In genomic region chr9:135015096-135015495, GRCh38 we compare ENCODE assay signal across 31 cellular contexts.
"Had no signal": no experiment of that assay in that cellular context is flagged by ENCODE, and none has a peak within 500 bp of the region (broad histone marks: within the 10 kb centered on the region; RNA-seq: fewer than 3 reads in every experiment).

No MANE protein-coding gene starts in this region.

- DNase-seq: activated CD4-positive, alpha-beta memory T cell treated with anti-CD3 and anti-CD28 coated beads, Interleukin-2, amount 10 ng/mL, durations not matched to agents 7 days and 5 days; activated CD4-positive, alpha-beta T cell treated with anti-CD3 and anti-CD28 coated beads for 1 hour; activated CD4-positive, alpha-beta T cell treated with anti-CD3 and anti-CD28 coated beads for 4 hours; activated CD4-positive, alpha-beta T cell treated with anti-CD3 and anti-CD28 coated beads, Interleukin-2, amount 10 ng/mL, durations not matched to agents 7 days and 5 days; activated CD4-positive, alpha-beta T cell treated with anti-CD3 and anti-CD28 coated beads, Interleukin-2, amount 50 U/mL, for 4 hours; activated CD8-positive, alpha-beta memory T cell treated with anti-CD3 and anti-CD28 coated beads for 24 hours; activated effector memory CD4-positive, alpha-beta T cell treated with Interleukin-2 at 50 U/mL for 16 hours; activated gamma-delta T cell treated with Interleukin-2 at 50 U/mL for 16 hours; activated naive CD4-positive, alpha-beta T cell treated with anti-CD3 and anti-CD28 coated beads, Interleukin-2, amount 50 U/mL, for 16 hours; activated naive CD4-positive, alpha-beta T cell treated with Interleukin-2 at 50 U/mL for 16 hours; activated T-cell treated with anti-CD3 and anti-CD28 coated beads, Interleukin-2, amount 50 U/mL, for 4 hours; amniotic stem cell; anterior cingulate cortex; brain microvascular endothelial cell; cerebellar nuclear complex; colonic mucosa; effector CD8-positive, alpha-beta T cell; esophagus squamous epithelium; foreskin melanocyte; SW 1271; T-cell; T1000 had no signal

- FAIRE-seq: astrocyte, endometrium, endothelial cell of umbilical vein had no signal

- H3K27me3 ChIP-seq: brain microvascular endothelial cell, colonic mucosa had no signal

- H3K27ac Mint-ChIP-seq: activated CD4-positive, alpha-beta memory T cell treated with anti-CD3 and anti-CD28 coated beads, Interleukin-2, amount 10 ng/mL, durations not matched to agents 7 days and 5 days; activated CD4-positive, alpha-beta T cell treated with anti-CD3 and anti-CD28 coated beads, Interleukin-2, amount 10 ng/mL, durations not matched to agents 7 days and 5 days; activated naive CD8-positive, alpha-beta T cell; activated T-helper 17 cell treated with anti-CD3 and anti-CD28 coated beads, Interleukin-2, amount 50 U/mL, for 72 hours; T-cell; T-helper 1 cell treated with Interleukin-12 subunit alpha and Interleukin-12 subunit beta and Interleukin-4 antibody, amounts not matched to agents 30 μg/mL and 1 μg/mL, for 36 hours; WTC11 had no signal

- H3K27ac ChIP-seq: brain microvascular endothelial cell, colonic mucosa, epithelial cell of prostate, esophagus squamous epithelium, gastroesophageal sphincter had no signal

- ATAC-seq: activated T-cell treated with anti-CD3 and anti-CD28 coated beads, Interleukin-2, amount 50 U/mL, for 4 hours; activated T-helper 17 cell treated with anti-CD3 and anti-CD28 coated beads, Interleukin-2, amount 50 U/mL, for 72 hours; gastroesophageal sphincter; T-cell; WTC11 had no signal

- H3K9me3 ChIP-seq: colonic mucosa, esophagus squamous epithelium, gastroesophageal sphincter had no signal

- H3K36me3 ChIP-seq: brain microvascular endothelial cell, colonic mucosa, esophagus squamous epithelium, gastroesophageal sphincter had no signal

- H3K9me3 Mint-ChIP-seq: activated CD4-positive, alpha-beta memory T cell treated with anti-CD3 and anti-CD28 coated beads, Interleukin-2, amount 10 ng/mL, durations not matched to agents 7 days and 5 days; activated CD4-positive, alpha-beta T cell treated with anti-CD3 and anti-CD28 coated beads, Interleukin-2, amount 10 ng/mL, durations not matched to agents 7 days and 5 days; activated T-cell treated with anti-CD3 and anti-CD28 coated beads, Interleukin-2, amount 50 U/mL, for 4 hours; activated T-helper 17 cell treated with anti-CD3 and anti-CD28 coated beads, Interleukin-2, amount 50 U/mL, for 72 hours; T-cell; T-helper 1 cell treated with Interleukin-12 subunit alpha and Interleukin-12 subunit beta and Interleukin-4 antibody, amounts not matched to agents 30 μg/mL and 1 μg/mL, for 36 hours; WTC11 had no signal

- H3K4me3 ChIP-seq: colonic mucosa, esophagus squamous epithelium, gastroesophageal sphincter had no signal

- H3K36me3 Mint-ChIP-seq: activated naive CD8-positive, alpha-beta T cell; T-cell; WTC11 had no signal

- H3K4me1 Mint-ChIP-seq: activated CD4-positive, alpha-beta memory T cell treated with anti-CD3 and anti-CD28 coated beads, Interleukin-2, amount 10 ng/mL, durations not matched to agents 7 days and 5 days; activated CD4-positive, alpha-beta T cell treated with anti-CD3 and anti-CD28 coated beads, Interleukin-2, amount 10 ng/mL, durations not matched to agents 7 days and 5 days; activated T-helper 17 cell treated with anti-CD3 and anti-CD28 coated beads, Interleukin-2, amount 50 U/mL, for 72 hours; T-cell had no signal

- H3K4me3 Mint-ChIP-seq: activated CD4-positive, alpha-beta memory T cell treated with anti-CD3 and anti-CD28 coated beads, Interleukin-2, amount 10 ng/mL, durations not matched to agents 7 days and 5 days; activated CD4-positive, alpha-beta T cell treated with anti-CD3 and anti-CD28 coated beads, Interleukin-2, amount 10 ng/mL, durations not matched to agents 7 days and 5 days; activated naive CD8-positive, alpha-beta T cell; activated T-cell treated with anti-CD3 and anti-CD28 coated beads, Interleukin-2, amount 50 U/mL, for 4 hours; activated T-helper 17 cell treated with anti-CD3 and anti-CD28 coated beads, Interleukin-2, amount 50 U/mL, for 72 hours; T-cell; T-helper 1 cell treated with Interleukin-12 subunit alpha and Interleukin-12 subunit beta and Interleukin-4 antibody, amounts not matched to agents 30 μg/mL and 1 μg/mL, for 36 hours; WTC11 had no signal

- H3K4me1 ChIP-seq: colonic mucosa, gastroesophageal sphincter had no signal

- H3K27me3 Mint-ChIP-seq: activated CD4-positive, alpha-beta memory T cell treated with anti-CD3 and anti-CD28 coated beads, Interleukin-2, amount 10 ng/mL, durations not matched to agents 7 days and 5 days; activated CD4-positive, alpha-beta T cell treated with anti-CD3 and anti-CD28 coated beads, Interleukin-2, amount 10 ng/mL, durations not matched to agents 7 days and 5 days had no signal
